ENCODE assay signal across 8 cellular contexts in the genomic region with DNA sequence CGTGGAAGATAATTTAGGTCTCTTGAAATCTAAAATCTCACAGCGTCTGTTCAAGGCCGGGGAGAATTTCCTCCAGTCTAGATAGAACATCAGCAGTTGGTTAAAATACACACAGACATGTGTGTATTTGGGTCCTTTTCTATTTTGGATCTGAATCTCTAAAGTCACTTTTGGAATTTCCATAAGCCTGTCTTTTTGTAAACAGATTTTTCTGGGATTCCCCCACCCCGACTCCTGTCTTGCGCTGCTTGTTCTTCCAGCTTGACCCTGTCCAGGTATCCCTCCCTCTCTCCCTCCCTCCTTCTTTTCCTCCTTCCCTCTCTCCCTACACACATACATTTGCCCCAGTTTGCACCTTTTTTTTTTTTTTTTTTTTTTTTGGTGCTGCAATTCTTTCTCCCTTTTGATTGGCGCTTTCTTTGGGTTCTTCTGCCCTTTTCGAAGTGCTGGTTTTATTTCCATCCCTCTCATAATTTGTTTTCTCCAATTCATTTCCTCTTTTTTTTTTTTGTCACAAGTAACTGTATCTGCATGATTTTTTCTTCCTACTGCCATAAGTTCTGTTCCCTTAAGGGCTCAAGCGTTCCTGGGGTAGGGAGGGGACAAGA.
DNase-seq lines count a peak whose midpoint lies in the region; ATAC-seq and TF ChIP-seq lines count a peak whose summit lies in the region.

No MANE protein-coding gene starts in this region.

- 24 to 28% (median 27%) methylated on average over 8 of the region's 8 CpGs for WGBS in ovary, 3 donors

- H3K4me3 ChIP-seq in ovary, result peak overlapping the region; percentile 66

- no peak for TF ChIP-seq EP300 in ovary (IDR thresholded peaks at IDR 0.05)

- peaks cover 0 to 4% of the 10 kb centered on the region in 2 donors for H3K9me3 ChIP-seq in ovary

- peaks cover 2% of the 10 kb centered on the region for H3K4me1 ChIP-seq in ovary (ENCODE audit: insufficient read depth)

- intact Hi-C loops in ovary (cut with DNase I), result loop anchor here in 3 of 4 donors (5.0 kb wide), 2 partner anchors 89 to 116 kb away; a partner anchor contains a TSS

- peak; percentile 43 for DNase-seq in OCI-M1 (lab: John Stamatoyannopoulos, UW)
- DNase-seq in epithelial cell of prostate (ENCODE audit: low read depth, low spot score), result no peak
- no peak for DNase-seq in ovary
- DNase-seq in DMS 273 treated with DMSO at 0.1 percent for 48 hours (lab: John Stamatoyannopoulos, UW), result no peak
- no peak for DNase-seq in NCI-H748 (lab: John Stamatoyannopoulos, UW; ENCODE audit: unreplicated experiment)

- H3K36me3 ChIP-seq in ovary, result no peaks in the 10 kb centered on the region

- H3K27ac ChIP-seq in epithelial cell of prostate (peak overlapping the region; percentile 77), ovary (peak overlapping the region; percentile 89 to 95)

- no peak for TF ChIP-seq CTCF in ovary (IDR thresholded peaks at IDR 0.05)

- H3K27me3 ChIP-seq in ovary, result no peaks in the 10 kb centered on the region

- no peak for TF ChIP-seq POLR2A in ovary (IDR thresholded peaks at IDR 0.05)

- peak; percentile 5 for ATAC-seq in GM19397 (IDR thresholded peaks at IDR 0.05; ENCODE audit: unreplicated experiment)
- no peak for ATAC-seq in GM19328 (IDR thresholded peaks at IDR 0.05; ENCODE audit: unreplicated experiment)
- ATAC-seq in HG03520 (IDR thresholded peaks at IDR 0.05; ENCODE audit: unreplicated experiment), result no peak
